16 cellular contexts compared by ENCODE assay signal in the genomic region with DNA sequence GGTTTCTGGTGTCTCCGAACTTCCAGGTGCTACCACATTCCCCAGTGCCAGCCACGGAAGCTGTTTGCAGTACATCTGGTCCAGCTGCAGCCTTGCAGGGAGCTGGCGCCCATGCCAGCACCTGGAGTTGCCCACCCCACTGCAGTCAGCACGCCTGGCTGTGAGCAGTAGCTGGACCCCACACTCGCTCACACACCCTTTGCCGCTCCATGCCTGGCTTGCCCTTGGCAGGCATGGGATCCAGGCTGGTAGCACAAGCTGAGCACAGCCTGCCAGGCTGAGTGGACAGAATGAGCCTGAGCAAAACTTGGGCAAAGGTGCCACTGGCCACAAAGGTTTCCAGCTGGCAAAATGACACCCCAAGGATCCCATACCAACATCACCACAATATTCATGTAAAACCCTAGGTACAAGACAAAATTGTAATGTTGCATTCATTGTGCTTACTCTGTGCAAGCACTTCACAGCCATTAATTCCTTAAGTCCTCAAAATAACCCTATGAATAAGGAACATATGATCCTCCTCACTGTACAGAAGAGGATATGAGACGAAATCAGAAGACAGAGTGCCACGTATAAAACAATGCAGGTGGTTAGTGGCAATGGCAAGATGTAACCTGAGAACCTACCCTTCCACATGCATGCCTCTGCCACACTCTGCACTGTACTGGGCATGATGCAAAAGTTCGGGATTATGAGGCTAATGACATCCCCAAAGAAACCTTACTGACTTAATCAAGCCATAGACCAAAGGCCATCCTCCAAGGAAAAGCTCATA. TPM values are rescaled to one million over a fixed set of nuclear protein-coding genes. Genes with fewer than 3 reads are reported as not detected.
DNase-seq lines count a peak whose midpoint lies in the region; ATAC-seq and TF ChIP-seq lines count a peak whose summit lies in the region.
"Had no signal": no experiment of that assay in that cellular context is flagged by ENCODE, and none has a peak within 500 bp of the region (broad histone marks: within the 10 kb centered on the region; RNA-seq: fewer than 3 reads in every experiment).

No MANE protein-coding gene starts in this region.

- ATAC-seq in esophagus mucosa: peak; percentile 38
- peak; percentile 94 to 97 for ATAC-seq in gastrocnemius medialis
- ATAC-seq in HG02642 (IDR thresholded peaks at IDR 0.05; ENCODE audit: poor library complexity, unreplicated experiment): no peak
- ATAC-seq: GM23338 had no signal

- H3K9me3 ChIP-seq in BLaER1 (peaks cover 76% of the 10 kb centered on the region), gastrocnemius medialis (no peaks in the 10 kb centered on the region)
- H3K9me3 ChIP-seq: SJSA1 had no signal

- H3K4me2 ChIP-seq in BLaER1: peak overlapping the region; percentile 8; the same call in 1 of the 2 replicates
- H3K4me2 ChIP-seq: GM23338 had no signal

- H3K27ac ChIP-seq in BLaER1: 0 out of 2 replicates have a peak overlapping the region, but pooled peaks have one; percentile 18
- H3K27ac ChIP-seq in gastrocnemius medialis: peak overlapping the region; percentile 65 to 78 (median 68)
- H3K27ac ChIP-seq: SJSA1 had no signal

- H4K20me1 ChIP-seq in BLaER1: no peaks in the 10 kb centered on the region

- H3K4me1 ChIP-seq in BLaER1 (peaks cover 37% of the 10 kb centered on the region), gastrocnemius medialis (peaks cover 27 to 29% of the 10 kb centered on the region in 2 donors)
- H3K4me1 ChIP-seq: SJSA1 had no signal

- no peak overlapping the region for H3K9ac ChIP-seq in BLaER1

- no peak for TF ChIP-seq POLR2A in gastrocnemius medialis (IDR thresholded peaks at IDR 0.05)

- no peaks in the 10 kb centered on the region for H3K27me3 ChIP-seq in BLaER1
- H3K27me3 ChIP-seq in gastrocnemius medialis: no peaks in the 10 kb centered on the region
- H3K27me3 ChIP-seq: SJSA1 had no signal

- peaks cover 75% of the 10 kb centered on the region for H3K36me3 ChIP-seq in BLaER1
- H3K36me3 ChIP-seq in gastrocnemius medialis: no peaks in the 10 kb centered on the region
- H3K36me3 ChIP-seq: SJSA1 had no signal

- intact Hi-C loops in gastrocnemius medialis (cut with DNase I; ENCODE audit: low total_unique reads): no loop called here

- no peak for TF ChIP-seq CTCF in gastrocnemius medialis (IDR thresholded peaks at IDR 0.05 in 4 of 5, conservative IDR thresholded peaks at IDR 0.05 in 1 of 5)

- DNase-seq in NCI-H2171 treated with DMSO at 0.1 percent for 48 hours (lab: John Stamatoyannopoulos, UW) (peak; percentile 83), gastrocnemius medialis (peak; percentile 43 to 53), NCI-H2227 (lab: John Stamatoyannopoulos, UW; ENCODE audit: unreplicated experiment) (no peak), NCI-H1436 treated with DMSO at 0.1 percent for 48 hours (lab: John Stamatoyannopoulos, UW) (no peak)
- DNase-seq: AML-193; Calu3; CD4-positive, CD25-positive, alpha-beta regulatory T cell; DND-41; GDM1; NCI-H1694; SW 1271 had no signal

- in situ Hi-C loops in gastrocnemius medialis (cut with MboI; ENCODE audit: low sequenced_read_pairs in 4 of 4): no loop called here

- H3K4me3 ChIP-seq in BLaER1 (peak overlapping the region; percentile 22; the same call in 1 of the 2 replicates), gastrocnemius medialis (peak overlapping the region in 1 of 4 donors; percentile 28)
- H3K4me3 ChIP-seq: GM23338, SJSA1 had no signal

RNA-seq across cellular contexts. Expression of gene KIF16B, which starts 18.3 kb away (rescaled TPM):
- total RNA-seq in esophagus mucosa (12.7 TPM), gastrocnemius medialis (10 to 100 TPM; 13.4 to 23.9 (median 20.0) TPM)

Comparison
In these comparisons a context has a peak if more than half of its experiments do, and no peak if none do; other contexts are left out.
1. DNase-seq: peak in NCI-H2171 treated with DMSO at 0.1 percent for 48 hours (single experiment) and gastrocnemius medialis (2 of 2); none in NCI-H2227 (single experiment) and NCI-H1436 treated with DMSO at 0.1 percent for 48 hours (single experiment).